ENCODE assay signal across 20 cellular contexts in the genomic region with DNA sequence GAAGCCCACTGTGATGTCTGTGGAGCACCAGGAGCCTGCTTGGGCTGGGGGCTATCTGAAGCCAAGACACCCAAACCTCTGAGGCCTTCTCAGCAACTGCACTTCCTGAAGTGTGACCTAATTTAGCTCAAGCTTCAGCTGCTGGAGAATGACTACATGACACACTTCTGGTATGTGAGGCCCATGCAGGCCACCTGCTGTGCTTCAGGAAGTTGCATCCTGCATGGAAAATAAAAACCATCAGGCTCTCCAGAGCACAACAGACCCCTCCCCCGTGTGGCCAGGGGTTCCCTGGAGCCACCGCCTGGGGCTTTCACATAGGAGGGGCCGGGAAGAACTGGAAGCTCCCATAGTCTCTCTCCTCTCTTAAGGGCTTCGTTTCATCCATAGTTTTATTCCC.
DNase-seq lines count a peak whose midpoint lies in the region; TF ChIP-seq lines count a peak whose summit lies in the region.
"Had no signal": no experiment of that assay in that cellular context is flagged by ENCODE, and none has a peak within 500 bp of the region (broad histone marks: within the 10 kb centered on the region; RNA-seq: fewer than 3 reads in every experiment).

No MANE protein-coding gene starts in this region.

- H3K36me3 ChIP-seq in OCI-LY3 (replicated peaks; ENCODE audit: low read depth, low read length), result no peaks in the 10 kb centered on the region
- H3K36me3 ChIP-seq in transverse colon, result no peaks in the 10 kb centered on the region
- H3K36me3 ChIP-seq in GM23248 (ENCODE audit: low read depth), result no peaks in the 10 kb centered on the region
- H3K36me3 ChIP-seq in suprapubic skin, result no peaks in the 10 kb centered on the region

- DNase-seq in activated effector memory CD4-positive, alpha-beta T cell treated with anti-CD3 and anti-CD28 coated beads, Interleukin-2, amount 50 U/mL, for 16 hours, result peak; percentile 21
- no peak for DNase-seq in activated effector memory CD4-positive, alpha-beta T cell treated with Interleukin-2 at 50 U/mL for 16 hours
- DNase-seq in iPS DF 19.7 (ENCODE audit: low read depth, low spot score), result peak; percentile 42
- no peak for DNase-seq in transverse colon
- no peak for DNase-seq in GM23248
- DNase-seq in suprapubic skin (ENCODE audit: low spot score in 2 of 2), result no peak
- DNase-seq in DMS53 treated with DMSO at 0.1 percent for 48 hours (lab: John Stamatoyannopoulos, UW; ENCODE audit: unreplicated experiment), result no peak
- DNase-seq: activated CD4-positive, alpha-beta memory T cell treated with anti-CD3 and anti-CD28 coated beads for 36 hours; activated CD8-positive, alpha-beta memory T cell treated with anti-CD3 and anti-CD28 coated beads, Interleukin-2, amount 50 U/mL, for 48 hours; activated naive CD8-positive, alpha-beta T cell treated with anti-CD3 and anti-CD28 coated beads for 36 hours; DND-41; IMR-90; naive B cell; NCI-H2081 treated with DMSO at 0.1 percent for 48 hours; NCI-H524; nucleus accumbens; psoas muscle; stimulated activated CD4-positive, alpha-beta T cell treated with anti-CD3 and anti-CD28 coated beads, Interleukin-2, amount 100 ng/mL, for 24 hours had no signal

- H2AFZ ChIP-seq in OCI-LY3 (ENCODE audit: low read depth, low read length), result no peak overlapping the region
- H2AFZ ChIP-seq in GM23248, result no peak overlapping the region

- TF ChIP-seq EP300 in transverse colon (IDR thresholded peaks at IDR 0.05; ENCODE audit: low read depth) (no peak), suprapubic skin (IDR thresholded peaks at IDR 0.05) (no peak)

- H3K4me2 ChIP-seq in OCI-LY3 (ENCODE audit: low read length), result peak overlapping the region; percentile 51
- no peak overlapping the region for H3K4me2 ChIP-seq in GM23248 (ENCODE audit: unreplicated experiment)

- no peaks in the 10 kb centered on the region for H3K79me2 ChIP-seq in OCI-LY3 (ENCODE audit: low read length)
- no peaks in the 10 kb centered on the region for H3K79me2 ChIP-seq in GM23248 (ENCODE audit: insufficient read depth)

- H3K9me3 ChIP-seq in OCI-LY3 (ENCODE audit: insufficient read depth, low read length) (no peaks in the 10 kb centered on the region), transverse colon (no peaks in the 10 kb centered on the region), GM23248 (ENCODE audit: low read depth) (no peaks in the 10 kb centered on the region), suprapubic skin (no peaks in the 10 kb centered on the region)
- H3K9me3 ChIP-seq: psoas muscle had no signal

- peaks cover 66% of the 10 kb centered on the region for H3K4me1 ChIP-seq in OCI-LY3 (ENCODE audit: low read length)
- peaks cover 0 to 28% (median 12%) of the 10 kb centered on the region in 4 donors for H3K4me1 ChIP-seq in transverse colon
- no peaks in the 10 kb centered on the region for H3K4me1 ChIP-seq in GM23248 (ENCODE audit: insufficient read depth)
- no peaks in the 10 kb centered on the region for H3K4me1 ChIP-seq in suprapubic skin
- H3K4me1 ChIP-seq: psoas muscle had no signal

- no peak for TF ChIP-seq CTCF in OCI-LY3 (IDR thresholded peaks at IDR 0.05; ENCODE audit: low read depth, low read length)
- no peak for TF ChIP-seq CTCF in transverse colon (IDR thresholded peaks at IDR 0.05)
- TF ChIP-seq CTCF in suprapubic skin (IDR thresholded peaks at IDR 0.05), result no peak

- H3K27me3 ChIP-seq in OCI-LY3 (ENCODE audit: low read depth, low read length), result peaks cover 5% of the 10 kb centered on the region; the same call in 1 of the 2 replicates
- H3K27me3 ChIP-seq in transverse colon, result no peaks in the 10 kb centered on the region
- no peaks in the 10 kb centered on the region for H3K27me3 ChIP-seq in GM23248 (replicated peaks; ENCODE audit: insufficient read depth)
- H3K27me3 ChIP-seq in suprapubic skin, result no peaks in the 10 kb centered on the region
- H3K27me3 ChIP-seq: dorsolateral prefrontal cortex had no signal

- H3K4me3 ChIP-seq in OCI-LY3 (ENCODE audit: low read length) (no peak overlapping the region), transverse colon (no peak overlapping the region), GM23248 (no peak overlapping the region), suprapubic skin (no peak overlapping the region)
- H3K4me3 ChIP-seq: dorsolateral prefrontal cortex, psoas muscle had no signal

- H3F3A ChIP-seq in GM23248 (ENCODE audit: insufficient read depth), result no peaks in the 10 kb centered on the region

- H3K27ac ChIP-seq in OCI-LY3 (ENCODE audit: low read length), result peak overlapping the region; percentile 74
- H3K27ac ChIP-seq in transverse colon, result peak overlapping the region in 3 of 4 donors; percentile 32 to 51 (median 46)
- no peak overlapping the region for H3K27ac ChIP-seq in GM23248
- H3K27ac ChIP-seq in suprapubic skin, result no peak overlapping the region
- H3K27ac ChIP-seq: psoas muscle had no signal

- H3K9me2 ChIP-seq in GM23248 (ENCODE audit: insufficient read depth), result no peaks in the 10 kb centered on the region

- 47% methylated on average over 4 of the region's 4 CpGs; no CpG with 5 or more reads in 1 of the 2 donors for WGBS in transverse colon (ENCODE audit: low coverage in 1 of 2), 2 donors
- WGBS in GM23248 (ENCODE audit: low coverage in 1 of 2, low lambda C conversion rate in 2 of 2, missing lambda C conversion rate in 2 of 2), 2 experiments, result 27 to 30% methylated on average over 4 of the region's 4 CpGs
- 54% methylated on average over 4 of the region's 4 CpGs for WGBS in suprapubic skin

- intact Hi-C loops in transverse colon (cut with DNase I; ENCODE audit: low total_unique reads), result no loop called here

- H4K20me1 ChIP-seq in OCI-LY3 (ENCODE audit: insufficient read depth, low read length), result no peaks in the 10 kb centered on the region
- H4K20me1 ChIP-seq in GM23248 (ENCODE audit: insufficient read depth), result no peaks in the 10 kb centered on the region

- H3K9ac ChIP-seq in OCI-LY3 (ENCODE audit: low read length), result peak overlapping the region; percentile 42; the same call in 1 of the 2 replicates
- H3K9ac ChIP-seq in GM23248, result no peak overlapping the region

- in situ Hi-C loops in transverse colon (cut with MboI; ENCODE audit: low pct_ligation_motif_present in 1 of 4, low pct_unique_long_range_greater_than_20kb in 1 of 4, low sequenced_read_pairs in 3 of 4), result no loop called here
- in situ Hi-C loops in GM23248 (cut with MboI), result no loop called here

- TF ChIP-seq POLR2A in transverse colon (IDR thresholded peaks at IDR 0.05), result no peak
- TF ChIP-seq POLR2A in suprapubic skin (IDR thresholded peaks at IDR 0.05), result no peak

Comparison
In these comparisons a context has a peak if more than half of its experiments do, and no peak if none do; other contexts are left out.
1. DNase-seq: peak in activated effector memory CD4-positive, alpha-beta T cell treated with anti-CD3 and anti-CD28 coated beads, Interleukin-2, amount 50 U/mL, for 16 hours (single experiment) and iPS DF 19.7 (single experiment); none in activated effector memory CD4-positive, alpha-beta T cell treated with Interleukin-2 at 50 U/mL for 16 hours (single experiment), transverse colon (single experiment), GM23248 (single experiment), suprapubic skin (0 of 2) and DMS53 treated with DMSO at 0.1 percent for 48 hours (single experiment).
2. H3K27ac ChIP-seq: peak in OCI-LY3 (single experiment) and transverse colon (3 of 4); none in GM23248 (single experiment) and suprapubic skin (single experiment).